Comparison of ENCODE assay signal across 8 cellular contexts in genomic region chr1:47725732-47726495, GRCh38.
DNase-seq lines count a peak whose midpoint lies in the region; ATAC-seq, FAIRE-seq and TF ChIP-seq lines count a peak whose summit lies in the region.

No MANE protein-coding gene starts in this region.

- no peak overlapping the region for H3K27ac ChIP-seq in keratinocyte (ENCODE audit: control insufficient read depth, insufficient read depth, low read length)

- peak; percentile 80 for DNase-seq in A172 (ENCODE audit: low spot score)
- peak; percentile 55 to 67 for DNase-seq in NCI-H1930 (lab: John Stamatoyannopoulos, UW)
- DNase-seq in UCSD-AML1 (lab: John Stamatoyannopoulos, UW; ENCODE audit: unreplicated experiment), result peak; percentile 58
- DNase-seq in bronchial epithelial cell (ENCODE audit: low read depth), result peak; percentile 67
- DNase-seq in keratinocyte (ENCODE audit: low read depth, low spot score), result peak; percentile 26
- DNase-seq in stimulated activated CD4-positive, alpha-beta T cell treated with anti-CD3 and anti-CD28 coated beads, Interleukin-1b, Interleukin-23, amount 100 ng/mL, for 24 hours (ENCODE audit: low read depth in 4 of 4, low spot score in 1 of 4), result peak; percentile 21 to 54 (median 43)

- TF ChIP-seq CTCF in bronchial epithelial cell (IDR thresholded peaks at IDR 0.05; ENCODE audit: insufficient read depth, low read length, severe bottlenecking) (peak; percentile 96), keratinocyte (optimal IDR thresholded peaks at IDR 0.05 in 1 of 3, IDR thresholded peaks at IDR 0.05 in 1 of 3, conservative IDR thresholded peaks at IDR 0.05 in 1 of 3; ENCODE audit: extremely low read depth in 1 of 3, insufficient read depth in 2 of 3, low read length in 3 of 3) (peak; percentile 92 to 97 (median 94))

- H3K9me1 ChIP-seq in keratinocyte (ENCODE audit: control insufficient read depth, extremely low read depth, insufficient read depth, low read length), result no peaks in the 10 kb centered on the region

- dilution Hi-C loops in keratinocyte (cut with MboI; ENCODE audit: extremely low pct_ligation_motif_present, low sequenced_read_pairs), result no loop called here

- H3K4me3 ChIP-seq in bronchial epithelial cell (ENCODE audit: low read depth, low read length) (no peak overlapping the region), keratinocyte (ENCODE audit: control insufficient read depth in 2 of 3, extremely low read depth in 1 of 3, insufficient read depth in 2 of 3, low read depth in 1 of 3, low read length in 3 of 3) (peak overlapping the region in 1 of 3 experiments; percentile 23)

- ATAC-seq in GM18498 (IDR thresholded peaks at IDR 0.05; ENCODE audit: unreplicated experiment) (peak; percentile 89), HG02970 (IDR thresholded peaks at IDR 0.05; ENCODE audit: low FRiP score, unreplicated experiment) (peak; percentile 80)

- H2AFZ ChIP-seq in keratinocyte (ENCODE audit: control insufficient read depth, low read length), result no peak overlapping the region

- no peaks in the 10 kb centered on the region for H3K9me3 ChIP-seq in keratinocyte (ENCODE audit: control insufficient read depth, low read depth, low read length)

- H3K4me1 ChIP-seq in keratinocyte (ENCODE audit: control insufficient read depth, extremely low read depth, insufficient read depth, low read length), result peaks cover 16% of the 10 kb centered on the region

- peaks cover 15% of the 10 kb centered on the region for H3K27me3 ChIP-seq in bronchial epithelial cell (ENCODE audit: control insufficient read depth, insufficient read depth, low read length)
- H3K27me3 ChIP-seq in keratinocyte (ENCODE audit: control insufficient read depth, extremely low read depth, insufficient read depth, low read length), result peaks cover 39% of the 10 kb centered on the region

- H3K4me2 ChIP-seq in keratinocyte (ENCODE audit: control insufficient read depth, extremely low read depth, insufficient read depth, low read depth, low read length), result peak overlapping the region; percentile 45

- no peak overlapping the region for H3K9ac ChIP-seq in keratinocyte (ENCODE audit: control insufficient read depth, extremely low read depth, insufficient read depth, low read length)

- H3K36me3 ChIP-seq in bronchial epithelial cell (ENCODE audit: control insufficient read depth, insufficient read depth, low read length) (no peaks in the 10 kb centered on the region), keratinocyte (ENCODE audit: control insufficient read depth in 2 of 2, extremely low read depth in 1 of 2, insufficient read depth in 2 of 2, low read length in 2 of 2) (no peaks in the 10 kb centered on the region)

- FAIRE-seq in bronchial epithelial cell (lab: Jason Lieb, UNC), result peak; percentile 40
- peak; percentile 95 for FAIRE-seq in keratinocyte (lab: Jason Lieb, UNC)

- H3K79me2 ChIP-seq in keratinocyte (ENCODE audit: control insufficient read depth, insufficient read depth, low read length), result no peaks in the 10 kb centered on the region

- H4K20me1 ChIP-seq in keratinocyte (ENCODE audit: control insufficient read depth, extremely low read depth, insufficient read depth, low read length), result peaks cover 3% of the 10 kb centered on the region

Comparison
In these comparisons a context has a peak if more than half of its experiments do, and no peak if none do; other contexts are left out.
1. DNase-seq: peak in every context shown above with its lines; median percentile 80 in A172; 67 in bronchial epithelial cell; 61 in NCI-H1930; 58 in UCSD-AML1; 43 in stimulated activated CD4-positive, alpha-beta T cell treated with anti-CD3 and anti-CD28 coated beads, Interleukin-1b, Interleukin-23, amount 100 ng/mL, for 24 hours; 26 in keratinocyte.